ENCODE assay signal across 8 cellular contexts in genomic region chr17:55750750-55751641, GRCh38. TPM values are rescaled to one million over a fixed set of nuclear protein-coding genes. Genes with fewer than 3 reads are reported as not detected.
A peak's percentile ranks its signal among the peaks of the same experiment; 100 is the strongest.
DNase-seq lines count a peak whose midpoint lies in the region; ATAC-seq and TF ChIP-seq lines count a peak whose summit lies in the region.

Gene PCTP (plus strand): TSS chr17:55751051. CDS start chr17:55751104, 53 bp downstream.

- H3K9ac ChIP-seq in HUES64 (ENCODE audit: low read depth, low read length) (peak within 1 kb of the TSS; percentile 81), neural cell (ENCODE audit: low read length) (peak within 1 kb of the TSS; percentile 71)

- peak; percentile 99 for ATAC-seq in GM21515 (IDR thresholded peaks at IDR 0.05; ENCODE audit: unreplicated experiment)
- peak; percentile 97 for ATAC-seq in RWPE2 (ENCODE audit: low read depth)

- no peak for TF ChIP-seq EP300 in neural cell (conservative IDR thresholded peaks at IDR 0.05; ENCODE audit: poor library complexity, severe bottlenecking)
- TF ChIP-seq EP300 in stomach (IDR thresholded peaks at IDR 0.05), result peak; percentile 32

- peak within 1 kb of the TSS; percentile 77 for H2AFZ ChIP-seq in neural cell (ENCODE audit: low read depth, low read length)

- DNase-seq in DMS153 (lab: John Stamatoyannopoulos, UW), result peak; percentile 75
- DNase-seq in RWPE2 (ENCODE audit: low spot score), result peak; percentile 87
- DNase-seq in activated gamma-delta T cell (lab: John Stamatoyannopoulos, UW), result peak; percentile 43
- peak; percentile 94 for DNase-seq in fibroblast of villous mesenchyme (ENCODE audit: low read depth)
- DNase-seq in stomach, result peak; percentile 92

- H3F3A ChIP-seq in neural cell (ENCODE audit: insufficient read depth, low read length, poor library complexity, severe bottlenecking), result no peaks in the 10 kb centered on the region

- intact Hi-C loops in stomach (cut with DNase I; ENCODE audit: low total_unique reads), result no loop called here

- H3K36me3 ChIP-seq in HUES64 (ENCODE audit: insufficient read depth, low read length) (no peaks in the 10 kb centered on the region), RWPE2 (ENCODE audit: low read depth) (no peaks in the 10 kb centered on the region), neural cell (ENCODE audit: insufficient read depth, low read length) (no peaks in the 10 kb centered on the region), stomach (peaks cover 0 to 13% (median 10%) of the 10 kb centered on the region in 4 donors)

- WGBS in HUES64, result under 1% methylated on average over 53 of the region's 53 CpGs
- 0 to 1% (median 1%) methylated on average over 24 to 53 of the region's 53 CpGs for WGBS in stomach, 5 donors

- peak within 1 kb of the TSS; percentile 54 for H3K4me2 ChIP-seq in neural cell (ENCODE audit: low read length)

- H3K9me3 ChIP-seq in HUES64 (ENCODE audit: insufficient read depth, low read depth, low read length), result no peaks in the 10 kb centered on the region
- no peaks in the 10 kb centered on the region for H3K9me3 ChIP-seq in RWPE2 (ENCODE audit: severe bottlenecking)
- H3K9me3 ChIP-seq in neural cell (ENCODE audit: low read length), result no peaks in the 10 kb centered on the region
- no peaks in the 10 kb centered on the region for H3K9me3 ChIP-seq in stomach

- TF ChIP-seq RAD21 in neural cell (conservative IDR thresholded peaks at IDR 0.05), result peak; percentile 24

- no peaks in the 10 kb centered on the region for H3K27me3 ChIP-seq in HUES64 (ENCODE audit: insufficient read depth, low read length)
- H3K27me3 ChIP-seq in RWPE2 (ENCODE audit: insufficient read depth, poor library complexity, severe bottlenecking), result no peaks in the 10 kb centered on the region
- no peaks in the 10 kb centered on the region for H3K27me3 ChIP-seq in neural cell (ENCODE audit: insufficient read depth, low read depth, low read length)
- no peaks in the 10 kb centered on the region for H3K27me3 ChIP-seq in stomach

- no peak for TF ChIP-seq POLR2A in stomach (IDR thresholded peaks at IDR 0.05)

- no peaks in the 10 kb centered on the region for H3K9me2 ChIP-seq in neural cell (ENCODE audit: insufficient read depth, low read length)

- peak within 1 kb of the TSS; percentile 83 for H3K27ac ChIP-seq in HUES64 (ENCODE audit: low read depth, low read length)
- peak within 1 kb of the TSS; percentile 34 for H3K27ac ChIP-seq in RWPE2 (ENCODE audit: poor library complexity, severe bottlenecking)
- H3K27ac ChIP-seq in neural cell (ENCODE audit: low read length), result no peak within 1 kb of the TSS
- H3K27ac ChIP-seq in stomach, result peak within 1 kb of the TSS; percentile 82 to 92 (median 88)

- H4K20me1 ChIP-seq in neural cell (ENCODE audit: insufficient read depth), result no peaks in the 10 kb centered on the region

- peaks cover 7% of the 10 kb centered on the region; the same call in 1 of the 2 replicates for H3K4me1 ChIP-seq in HUES64 (ENCODE audit: insufficient read depth, low read length)
- peaks cover 6% of the 10 kb centered on the region for H3K4me1 ChIP-seq in RWPE2 (ENCODE audit: insufficient read depth, poor library complexity, severe bottlenecking)
- H3K4me1 ChIP-seq in stomach, result peaks cover 9 to 42% (median 22%) of the 10 kb centered on the region in 4 donors

- TF ChIP-seq CTCF in RWPE2 (IDR thresholded peaks at IDR 0.05; ENCODE audit: poor library complexity, severe bottlenecking) (no peak), fibroblast of villous mesenchyme (IDR thresholded peaks at IDR 0.05; ENCODE audit: insufficient read depth, low read depth, low read length) (peak; percentile 47), neural cell (IDR thresholded peaks at IDR 0.05; ENCODE audit: poor library complexity, severe bottlenecking) (peak; percentile 63), stomach (IDR thresholded peaks at IDR 0.05) (peak in 5 of 7 experiments; percentile 14 to 38 (median 25))

- peaks cover 6% of the 10 kb centered on the region for H3K79me2 ChIP-seq in neural cell (replicated peaks; ENCODE audit: insufficient read depth, low read length)

- H3K4me3 ChIP-seq in HUES64 (ENCODE audit: low read length), result peak within 1 kb of the TSS; percentile 77
- H3K4me3 ChIP-seq in RWPE2 (ENCODE audit: severe bottlenecking), result peak within 1 kb of the TSS; percentile 51
- H3K4me3 ChIP-seq in fibroblast of villous mesenchyme (ENCODE audit: low read depth, low read length), result peak within 1 kb of the TSS; percentile 84
- H3K4me3 ChIP-seq in neural cell (ENCODE audit: low read length), result peak within 1 kb of the TSS; percentile 91
- peak within 1 kb of the TSS; percentile 59 to 86 (median 82) for H3K4me3 ChIP-seq in stomach

TF ChIP-seq in neural cell, 6 proteins besides CTCF, POLR2A, EP300 and RAD21:
- TF ChIP-seq REST (IDR thresholded peaks at IDR 0.05; ENCODE audit: borderline replicate concordance), result no peak
- TF ChIP-seq EZH2 (IDR thresholded peaks at IDR 0.05; ENCODE audit: borderline replicate concordance, insufficient read depth, low read length, poor library complexity, severe bottlenecking), result no peak
- TF ChIP-seq TAF1 (IDR thresholded peaks at IDR 0.05; ENCODE audit: low read depth), result no peak

RNA-seq across cellular contexts. Expression of gene PCTP, which starts in this region (rescaled TPM):
- polyA plus RNA-seq in HUES64 (2013, experiment 1 of 2), result 17.4 TPM
- 17.7 TPM for polyA plus RNA-seq in HUES64 (2013, experiment 2 of 2)
- total RNA-seq in fibroblast of villous mesenchyme (11.2 and 13.9 TPM in 2 replicates), stomach (10 to 100 TPM in 3 of 5 donors, 1 to 10 TPM in 2; 4.7 to 69.2 (median 23.1) TPM)
- polyA plus RNA-seq in neural cell (3.9 and 6.4 TPM in 2 replicates), stomach (10 to 100 TPM; 14.6 to 22.8 (median 22.5) TPM)
- 3.2 and 6.6 TPM in 2 replicates for polyA minus RNA-seq in neural cell

Comparison
In these comparisons a context has a peak if more than half of its experiments do, and no peak if none do; other contexts are left out.
1. DNase-seq: peak in every context shown above with its lines; median percentile 94 in fibroblast of villous mesenchyme; 92 in stomach; 87 in RWPE2; 75 in DMS153; 43 in activated gamma-delta T cell.